Comparison of ENCODE assay signal across 8 cellular contexts in genomic region chr15:43370975-43371974, GRCh38. TPM values are rescaled to one million over a fixed set of nuclear protein-coding genes. Genes with fewer than 3 reads are reported as not detected.
A peak's percentile ranks its signal among the peaks of the same experiment; 100 is the strongest.
DNase-seq lines count a peak whose midpoint lies in the region; ATAC-seq and TF ChIP-seq lines count a peak whose summit lies in the region.

TUBGCP4 (plus strand) TSS chr15:43371101; CDS start chr15:43371355, 254 bp downstream.
ZSCAN29 (minus strand) TSS chr15:43371043; CDS start chr15:43369913, 1,130 bp downstream.

- H3K27ac ChIP-seq in A673 (ENCODE audit: low read depth, low read length, poor library complexity, severe bottlenecking) = peak within 1 kb of the TSS; percentile 80

- H3K9me3 ChIP-seq in A673 (ENCODE audit: low read depth, low read length, poor library complexity, severe bottlenecking) = no peaks in the 10 kb centered on the region

- DNase-seq in A673 (ENCODE audit: low spot score) (peak; percentile 91), NCI-H446 (lab: John Stamatoyannopoulos, UW) (peak; percentile 55 to 84), choroid plexus epithelial cell (ENCODE audit: low read depth) (peak; percentile 69), kidney glomerular epithelial cell (lab: John Stamatoyannopoulos, UW) (peak; percentile 41)
- DNase-seq in activated CD4-positive, CD25-positive, alpha-beta regulatory T cell treated with anti-CD3 and anti-CD28 coated beads, Interleukin-2, amount 50 U/mL, for 72 hours = peak; percentile 81
- peak; percentile 47 to 73 (median 58) for DNase-seq in stimulated activated CD4-positive, alpha-beta T cell treated with anti-CD3 and anti-CD28 coated beads, Interleukin-1b, Interleukin-23, amount 100 ng/mL, for 24 hours (ENCODE audit: low read depth in 4 of 4, low spot score in 1 of 4)

- TF ChIP-seq CTCF in A673 (conservative IDR thresholded peaks at IDR 0.05; ENCODE audit: low read depth, low read length) = peak; percentile 39; the same call in 1 of the 2 replicates
- peak; percentile 44 for TF ChIP-seq CTCF in choroid plexus epithelial cell (conservative IDR thresholded peaks at IDR 0.05; ENCODE audit: low read depth, low read length)

- intact Hi-C loops in A673 (cut with micrococcal nuclease; ENCODE audit: unreplicated experiment) = no loop called here

- CTCF ChIA-PET in A673 (lab: Charles Lee) = no interaction called here

- H3K4me3 ChIP-seq in A673 (ENCODE audit: low read depth, low read length, poor library complexity, severe bottlenecking) (peak within 1 kb of the TSS; percentile 87), choroid plexus epithelial cell (ENCODE audit: low read depth, low read length) (peak within 1 kb of the TSS; percentile 86)

- H3K36me3 ChIP-seq in A673 (ENCODE audit: insufficient read depth, low read length, poor library complexity, severe bottlenecking) = peaks cover 22% of the 10 kb centered on the region

- H3K27me3 ChIP-seq in A673 (replicated peaks; ENCODE audit: insufficient read depth, low read depth, low read length, poor library complexity) = no peaks in the 10 kb centered on the region

- no peaks in the 10 kb centered on the region for H3K4me1 ChIP-seq in A673 (ENCODE audit: insufficient read depth, low read length, poor library complexity, severe bottlenecking)

- ATAC-seq in GM18861 (IDR thresholded peaks at IDR 0.05; ENCODE audit: unreplicated experiment) (peak; percentile 48), HG03103 (IDR thresholded peaks at IDR 0.05; ENCODE audit: low read depth, unreplicated experiment) (peak; percentile 70)

- POLR2A ChIA-PET in A673 (lab: Charles Lee; ENCODE audit: low non-redundant PET) = interaction anchor here (0.6 to 0.7 kb wide), 4 partner anchors 9 to 254 kb away, joined by 3 to 5 read pairs (median 4); no protein-coding TSS in a partner anchor

- no TSS peak for BruUV-seq in A673 (replicated peaks; lab: Mats Ljungman, UMichigan)

RNA-seq across cellular contexts. Expression of gene TUBGCP4, which starts in this region (rescaled TPM):
- 31.4 and 37.6 TPM in 2 replicates for total RNA-seq in A673 (2021)

RNA-seq across cellular contexts. Expression of gene ZSCAN29, which starts in this region (rescaled TPM):
- 33.3 and 34.4 TPM in 2 replicates for total RNA-seq in A673 (2021)

Comparison
In these comparisons a context has a peak if more than half of its experiments do, and no peak if none do; other contexts are left out.
1. Peak in every context shown above with its lines: DNase-seq, ATAC-seq, H3K4me3 ChIP-seq and H3K27ac ChIP-seq.
2. DNase-seq: peak in every context shown above with its lines; median percentile 91 in A673; 81 in activated CD4-positive, CD25-positive, alpha-beta regulatory T cell treated with anti-CD3 and anti-CD28 coated beads, Interleukin-2, amount 50 U/mL, for 72 hours; 70 in NCI-H446; 69 in choroid plexus epithelial cell; 58 in stimulated activated CD4-positive, alpha-beta T cell treated with anti-CD3 and anti-CD28 coated beads, Interleukin-1b, Interleukin-23, amount 100 ng/mL, for 24 hours; 41 in kidney glomerular epithelial cell.